8 cellular contexts compared by ENCODE assay signal in genomic region chr2:39059366-39059952, GRCh38.
A peak's percentile ranks its signal among the peaks of the same experiment; 100 is the strongest.
DNase-seq lines count a peak whose midpoint lies in the region; ATAC-seq and TF ChIP-seq lines count a peak whose summit lies in the region.

No MANE protein-coding gene starts in this region.

- no peaks in the 10 kb centered on the region for H3K27me3 Mint-ChIP-seq in effector memory CD8-positive, alpha-beta T cell
- H3K27me3 Mint-ChIP-seq in neural crest cell (ENCODE audit: low read depth), result no peaks in the 10 kb centered on the region

- ATAC-seq in PC-3, result no peak
- peak; percentile 36 for ATAC-seq in effector memory CD8-positive, alpha-beta T cell (replicated peaks)
- no peak for ATAC-seq in HG02610 (IDR thresholded peaks at IDR 0.05; ENCODE audit: unreplicated experiment)
- no peak for ATAC-seq in HG02642 (IDR thresholded peaks at IDR 0.05; ENCODE audit: poor library complexity, unreplicated experiment)

- no peaks in the 10 kb centered on the region for H3F3A ChIP-seq in PC-3 (ENCODE audit: low read length, unreplicated experiment)

- H3K79me2 ChIP-seq in PC-3 (ENCODE audit: low read length), result no peaks in the 10 kb centered on the region

- no peaks in the 10 kb centered on the region for H3K9me3 ChIP-seq in PC-3 (ENCODE audit: low read length)

- H3K36me3 Mint-ChIP-seq in effector memory CD8-positive, alpha-beta T cell (ENCODE audit: insufficient read depth), result peaks cover 31% of the 10 kb centered on the region
- peaks cover 3% of the 10 kb centered on the region for H3K36me3 Mint-ChIP-seq in neural crest cell (ENCODE audit: low read depth)

- peaks cover 6 to 7% of the 10 kb centered on the region in 2 donors for H3K4me1 Mint-ChIP-seq in effector memory CD8-positive, alpha-beta T cell (ENCODE audit: low read depth in 2 of 2)
- peaks cover 7% of the 10 kb centered on the region for H3K4me1 Mint-ChIP-seq in neural crest cell

- H3K4me3 Mint-ChIP-seq in effector memory CD8-positive, alpha-beta T cell, result no peak overlapping the region
- H3K4me3 Mint-ChIP-seq in neural crest cell, result no peak overlapping the region

- H2AFZ ChIP-seq in PC-3 (ENCODE audit: low read length), result no peak overlapping the region

- intact Hi-C loops in PC-3 (cut with micrococcal nuclease), result loop anchor here (1.0 to 2.0 kb wide), 2 partner anchors 59 to 170 kb away; no protein-coding TSS in a partner anchor

- H3K27ac ChIP-seq in PC-3 (ENCODE audit: low read length), result no peak overlapping the region

- POLR2A ChIA-PET in PC-3 (lab: Charles Lee; ENCODE audit: unreplicated experiment), result no interaction called here

- H3K27me3 ChIP-seq in PC-3 (ENCODE audit: low read length), result no peaks in the 10 kb centered on the region

- H3K9me3 Mint-ChIP-seq in effector memory CD8-positive, alpha-beta T cell, result no peaks in the 10 kb centered on the region
- H3K9me3 Mint-ChIP-seq in neural crest cell, result no peaks in the 10 kb centered on the region

- H3K4me3 ChIP-seq in Jurkat, Clone E6-1 (ENCODE audit: low read length), result no peak overlapping the region
- no peak overlapping the region for H3K4me3 ChIP-seq in PC-3 (ENCODE audit: low read length)

- CTCF ChIA-PET in PC-3 (lab: Charles Lee), result interaction anchor here (0.5 kb wide), 1 partner anchor 112 kb away, joined by 9 read pairs; no protein-coding TSS in a partner anchor

- H3K9me2 ChIP-seq in PC-3 (replicated peaks; ENCODE audit: low read length), result no peaks in the 10 kb centered on the region

- H3K4me2 ChIP-seq in PC-3 (ENCODE audit: low read length), result no peak overlapping the region

- no peaks in the 10 kb centered on the region for H3K4me1 ChIP-seq in PC-3 (ENCODE audit: insufficient read depth, low read length)

- BruUV-seq in PC-3 (replicated peaks; lab: Mats Ljungman, UMichigan), result no TSS peak

- DNase-seq in DMS79 treated with DMSO at 0.1 percent for 48 hours (lab: John Stamatoyannopoulos, UW) (peak; percentile 45), PC-3 (peak; percentile 77), neural crest cell (ENCODE audit: low read depth, low spot score) (no peak)
- peak; percentile 41 for DNase-seq in Jurkat, Clone E6-1 (ENCODE audit: low read depth, low spot score)
- no peak for DNase-seq in effector memory CD8-positive, alpha-beta T cell
- no peak for DNase-seq in stimulated activated naive CD4-positive, alpha-beta T cell treated with Interleukin-2 at 50 U/mL for 16 hours (lab: John Stamatoyannopoulos, UW)

- H3K36me3 ChIP-seq in PC-3 (ENCODE audit: low read depth, low read length), result no peaks in the 10 kb centered on the region; the same call in 1 of the 2 replicates

- no peaks in the 10 kb centered on the region for H4K20me1 ChIP-seq in PC-3 (ENCODE audit: low read length)

- TF ChIP-seq CTCF in PC-3 (conservative IDR thresholded peaks at IDR 0.05; ENCODE audit: low read depth, low read length) (peak; percentile 89), neural crest cell (conservative IDR thresholded peaks at IDR 0.05) (peak; percentile 89)

- no peak overlapping the region for H3K9ac ChIP-seq in PC-3 (ENCODE audit: low read length)

- no peak overlapping the region for H3K27ac Mint-ChIP-seq in effector memory CD8-positive, alpha-beta T cell
- no peak overlapping the region for H3K27ac Mint-ChIP-seq in neural crest cell (ENCODE audit: unreplicated experiment)

Comparison
In these comparisons a context has a peak if more than half of its experiments do, and no peak if none do; other contexts are left out.
1. DNase-seq: peak in DMS79 treated with DMSO at 0.1 percent for 48 hours (single experiment), Jurkat, Clone E6-1 (single experiment) and PC-3 (single experiment); none in effector memory CD8-positive, alpha-beta T cell (0 of 3), neural crest cell (single experiment) and stimulated activated naive CD4-positive, alpha-beta T cell treated with Interleukin-2 at 50 U/mL for 16 hours (single experiment).